In genomic region chr11:34206598-34207300, GRCh38 we compare ENCODE assay signal across 16 cellular contexts.
DNase-seq lines count a peak whose midpoint lies in the region; TF ChIP-seq lines count a peak whose summit lies in the region.
"Had no signal": no experiment of that assay in that cellular context is flagged by ENCODE, and none has a peak within 500 bp of the region (broad histone marks: within the 10 kb centered on the region; RNA-seq: fewer than 3 reads in every experiment).

No MANE protein-coding gene starts in this region.

- H3K27ac Mint-ChIP-seq in CD14-positive monocyte, result peak overlapping the region; percentile 24 to 86 (median 70)
- H3K27ac Mint-ChIP-seq: memory B cell had no signal

- H2AFZ ChIP-seq in neural cell (ENCODE audit: low read depth, low read length), result peak overlapping the region; percentile 24

- no peaks in the 10 kb centered on the region for H3K79me2 ChIP-seq in neural cell (replicated peaks; ENCODE audit: insufficient read depth, low read length)

- DNase-seq in CD14-positive monocyte (ENCODE audit: low spot score) (no peak), MV-4-11 (lab: John Stamatoyannopoulos, UW) (peak; percentile 28), ecto neural progenitor cell (ENCODE audit: low spot score) (peak; percentile 51), iPS-NIHi7 (ENCODE audit: extremely low spot score) (no peak), ACHN (no peak), OCI-M2 (lab: John Stamatoyannopoulos, UW; ENCODE audit: unreplicated experiment) (no peak)
- DNase-seq in stimulated activated naive CD4-positive, alpha-beta T cell (lab: John Stamatoyannopoulos, UW), result no peak
- DNase-seq: activated CD4-positive, alpha-beta T cell treated with anti-CD3 and anti-CD28 coated beads for 1 hour; amygdala; DMS79; foreskin keratinocyte; OCI-M1 had no signal

- no peak for TF ChIP-seq CTCF in CD14-positive monocyte (IDR thresholded peaks at IDR 0.05)
- no peak for TF ChIP-seq CTCF in neural cell (IDR thresholded peaks at IDR 0.05; ENCODE audit: poor library complexity, severe bottlenecking)

- H4K20me1 ChIP-seq in neural cell (ENCODE audit: insufficient read depth), result no peaks in the 10 kb centered on the region
- H4K20me1 ChIP-seq: BLaER1 had no signal

- in situ Hi-C loops in ACHN (cut with HindIII; ENCODE audit: low pct_ligation_motif_present, low pct_unique_long_range_greater_than_20kb, low sequenced_read_pairs), result no loop called here

- no peak overlapping the region for H3K9ac ChIP-seq in neural cell (ENCODE audit: low read length)
- H3K9ac ChIP-seq: BLaER1 had no signal

- no peak for TF ChIP-seq EP300 in neural cell (conservative IDR thresholded peaks at IDR 0.05; ENCODE audit: poor library complexity, severe bottlenecking)

- no peaks in the 10 kb centered on the region for H3K27me3 ChIP-seq in neural cell (ENCODE audit: insufficient read depth, low read depth, low read length)
- H3K27me3 ChIP-seq: BLaER1 had no signal

- peaks cover 3 to 4% of the 10 kb centered on the region in 2 donors for H3K36me3 Mint-ChIP-seq in CD14-positive monocyte
- H3K36me3 Mint-ChIP-seq: memory B cell had no signal

- peak overlapping the region in 1 of 2 donors; percentile 31 for H3K4me3 Mint-ChIP-seq in CD14-positive monocyte
- H3K4me3 Mint-ChIP-seq: memory B cell had no signal

- H3K4me3 ChIP-seq in neural cell (ENCODE audit: low read length), result no peak overlapping the region
- H3K4me3 ChIP-seq: BLaER1, thoracic aorta had no signal

- H3K9me3 Mint-ChIP-seq in CD14-positive monocyte, result no peaks in the 10 kb centered on the region
- H3K9me3 Mint-ChIP-seq: memory B cell had no signal

- H3K27me3 Mint-ChIP-seq in CD14-positive monocyte (ENCODE audit: low read depth in 3 of 3), result peaks cover 0 to 2% (median 0%) of the 10 kb centered on the region in 3 donors
- H3K27me3 Mint-ChIP-seq: memory B cell had no signal

- H3K4me1 Mint-ChIP-seq in CD14-positive monocyte, result peaks cover 47% of the 10 kb centered on the region

- H3K9me2 ChIP-seq in neural cell (ENCODE audit: insufficient read depth, low read length), result no peaks in the 10 kb centered on the region

- no peak overlapping the region for H3K4me2 ChIP-seq in neural cell (ENCODE audit: low read length)
- H3K4me2 ChIP-seq: BLaER1 had no signal

- no peak for TF ChIP-seq RAD21 in neural cell (conservative IDR thresholded peaks at IDR 0.05)

- intact Hi-C loops in CD14-positive monocyte (cut with micrococcal nuclease), result no loop called here

- H3F3A ChIP-seq in neural cell (ENCODE audit: insufficient read depth, low read length, poor library complexity, severe bottlenecking), result no peaks in the 10 kb centered on the region

- no peaks in the 10 kb centered on the region for H3K36me3 ChIP-seq in neural cell (ENCODE audit: insufficient read depth, low read length)
- H3K36me3 ChIP-seq: BLaER1, thoracic aorta had no signal

- H3K9me3 ChIP-seq in neural cell (ENCODE audit: low read length), result no peaks in the 10 kb centered on the region
- H3K9me3 ChIP-seq: BLaER1, thoracic aorta had no signal

- H3K27ac ChIP-seq in neural cell (ENCODE audit: low read length), result no peak overlapping the region
- H3K27ac ChIP-seq: BLaER1, foreskin keratinocyte, thoracic aorta had no signal

TF ChIP-seq in neural cell, 6 proteins besides CTCF, POLR2A, EP300 and RAD21:
- TF ChIP-seq TAF1 (IDR thresholded peaks at IDR 0.05; ENCODE audit: low read depth) (no peak), MXI1 (conservative IDR thresholded peaks at IDR 0.05; ENCODE audit: poor library complexity, severe bottlenecking) (no peak), REST (IDR thresholded peaks at IDR 0.05; ENCODE audit: borderline replicate concordance) (no peak), EZH2 (IDR thresholded peaks at IDR 0.05; ENCODE audit: borderline replicate concordance, insufficient read depth, low read length, poor library complexity, severe bottlenecking) (no peak), SMC3 (conservative IDR thresholded peaks at IDR 0.05; ENCODE audit: poor library complexity) (no peak), POLR2AphosphoS5 (IDR thresholded peaks at IDR 0.05) (no peak)

Comparison
In these comparisons a context has a peak if more than half of its experiments do, and no peak if none do; other contexts are left out.
1. DNase-seq: peak in MV-4-11 (single experiment) and ecto neural progenitor cell (single experiment); none in CD14-positive monocyte (single experiment), iPS-NIHi7 (single experiment), stimulated activated naive CD4-positive, alpha-beta T cell (0 of 6), ACHN (single experiment) and OCI-M2 (single experiment).